Comparison of ENCODE assay signal across 9 cellular contexts in genomic region chrX:53831662-53832635, GRCh38.
DNase-seq lines count a peak whose midpoint lies in the region; ATAC-seq, FAIRE-seq and TF ChIP-seq lines count a peak whose summit lies in the region.
"Had no signal": no experiment of that assay in that cellular context is flagged by ENCODE, and none has a peak within 500 bp of the region (broad histone marks: within the 10 kb centered on the region; RNA-seq: fewer than 3 reads in every experiment).

No MANE protein-coding gene starts in this region.

- no peak for TF ChIP-seq POLR2A in K562 (conservative IDR thresholded peaks at IDR 0.05)
- no peak for TF ChIP-seq POLR2A in gastroesophageal sphincter (IDR thresholded peaks at IDR 0.05)

- H3K36me3 ChIP-seq in CD4-positive, alpha-beta memory T cell (ENCODE audit: insufficient read depth, low read length), result no peaks in the 10 kb centered on the region
- no peaks in the 10 kb centered on the region for H3K36me3 ChIP-seq in K562 (ENCODE audit: control insufficient read depth, insufficient read depth, low read length)
- H3K36me3 ChIP-seq in lung (ENCODE audit: control insufficient read depth in 2 of 2, insufficient read depth in 2 of 2, low read length in 2 of 2), result no peaks in the 10 kb centered on the region
- no peaks in the 10 kb centered on the region for H3K36me3 ChIP-seq in gastroesophageal sphincter
- H3K36me3 ChIP-seq: SJSA1 had no signal

- no peaks in the 10 kb centered on the region for H3K36me3 Mint-ChIP-seq in CD4-positive, alpha-beta memory T cell

- no peak overlapping the region for H3K9ac ChIP-seq in K562 (ENCODE audit: insufficient read depth in 1 of 2, low read depth in 2 of 2, low read length in 2 of 2)

- DNase-seq in CD4-positive, alpha-beta memory T cell, result peak; percentile 32 to 45 (median 38)
- DNase-seq in T follicular helper cell (ENCODE audit: low read depth) (peak; percentile 14), K562 (ENCODE audit: extremely low read depth in 1 of 4, low spot score in 3 of 4) (peak; percentile 13 to 38 (median 20)), lung (ENCODE audit: low spot score) (no peak)
- DNase-seq in stimulated activated naive CD4-positive, alpha-beta T cell treated with Interleukin-2 at 50 U/mL for 16 hours (lab: John Stamatoyannopoulos, UW), result peak; percentile 11

- no peaks in the 10 kb centered on the region for H3K27me3 Mint-ChIP-seq in CD4-positive, alpha-beta memory T cell

- POLR2A ChIA-PET in CD4-positive, alpha-beta memory T cell (lab: Charles Lee; ENCODE audit: partially characterized antibody), result interaction anchor here (1.0 kb wide), 2 partner anchors 117 to 153 kb away, joined by 3 to 4 read pairs; no protein-coding TSS in a partner anchor
- POLR2A ChIA-PET in K562 (lab: Yijun Ruan, JAX), result no interaction called here

- CTCF ChIA-PET in CD4-positive, alpha-beta memory T cell (lab: Charles Lee; ENCODE audit: partially characterized antibody), result interaction anchor here (1.3 to 2.9 kb wide), 4 partner anchors 146 to 156 kb away, joined by 4 to 18 read pairs (median 7); partner anchors contain the start of gene HUWE1
- CTCF ChIA-PET in K562 (lab: Yijun Ruan, JAX; ENCODE audit: low intra/inter-chr PET ratio), result interaction anchor here (0.6 kb wide), 1 partner anchor 123 kb away, joined by 5 read pairs; no protein-coding TSS in a partner anchor

- TF ChIP-seq CTCF in K562 (IDR thresholded peaks at IDR 0.05 in 2 of 3, conservative IDR thresholded peaks at IDR 0.05 in 1 of 3; ENCODE audit: insufficient read depth in 2 of 3, low read depth in 1 of 3, low read length in 3 of 3) (peak; percentile 45 to 56 (median 49); a peak in 4 of 6 replicates), lung (IDR thresholded peaks at IDR 0.05; ENCODE audit: control extremely low read depth, extremely low read depth) (peak; percentile 14), gastroesophageal sphincter (IDR thresholded peaks at IDR 0.05) (peak in 1 of 4 experiments; percentile 31)

- H3K4me1 Mint-ChIP-seq in CD4-positive, alpha-beta memory T cell, result peaks cover 2 to 6% (median 4%) of the 10 kb centered on the region in 4 donors

- H3K27ac Mint-ChIP-seq in CD4-positive, alpha-beta memory T cell, result peak overlapping the region in 1 of 7 donors; percentile 75

- H3K79me2 ChIP-seq in K562 (ENCODE audit: control insufficient read depth, insufficient read depth, low read length), result no peaks in the 10 kb centered on the region

- TF ChIP-seq EP300 in Ishikawa (IDR thresholded peaks at IDR 0.05; ENCODE audit: borderline replicate concordance) (no peak), K562 (IDR thresholded peaks at IDR 0.05; ENCODE audit: low read length) (no peak), gastroesophageal sphincter (IDR thresholded peaks at IDR 0.05) (no peak)

- H3K9me3 Mint-ChIP-seq in CD4-positive, alpha-beta memory T cell, result no peaks in the 10 kb centered on the region

- TF ChIP-seq RAD21 in Ishikawa (IDR thresholded peaks at IDR 0.05; ENCODE audit: low read depth) (peak; percentile 69), K562 (CRISPR knock-in tag; conservative IDR thresholded peaks at IDR 0.05 in 1 of 2, IDR thresholded peaks at IDR 0.05 in 1 of 2) (peak; percentile 52 to 67)

- no peak overlapping the region for H3K27ac ChIP-seq in CD4-positive, alpha-beta memory T cell (ENCODE audit: low read depth, low read length)
- H3K27ac ChIP-seq in K562 (ENCODE audit: extremely low read depth, low read depth, low read length) (no peak overlapping the region), lung (ENCODE audit: low read depth in 1 of 2, low read length in 1 of 2) (no peak overlapping the region), gastroesophageal sphincter (no peak overlapping the region)
- H3K27ac ChIP-seq: SJSA1 had no signal

- no peak for FAIRE-seq in K562 (lab: Jason Lieb, UNC)

- no peaks in the 10 kb centered on the region for H4K20me1 ChIP-seq in K562 (replicated peaks; ENCODE audit: control insufficient read depth, insufficient read depth, low read length)

- in situ Hi-C loops in K562 (cut with MboI), result no loop called here

- WGBS in K562 (ENCODE audit: insufficient coverage, low coverage, missing lambda C conversion rate), result 0% methylated on average over 6 of the region's 8 CpGs
- WGBS in lung, 2 donors, result 40 to 46% methylated on average over 8 of the region's 8 CpGs
- WGBS in gastroesophageal sphincter (ENCODE audit: low coverage in 1 of 2), 2 donors, result 33 to 44% methylated on average over 7 of the region's 8 CpGs

- no peaks in the 10 kb centered on the region for H3K27me3 ChIP-seq in CD4-positive, alpha-beta memory T cell (ENCODE audit: insufficient read depth, low read length)
- no peaks in the 10 kb centered on the region for H3K27me3 ChIP-seq in K562 (ENCODE audit: control insufficient read depth in 2 of 2, insufficient read depth in 2 of 2, low read length in 2 of 2)
- no peaks in the 10 kb centered on the region for H3K27me3 ChIP-seq in lung (ENCODE audit: control insufficient read depth, insufficient read depth)
- H3K27me3 ChIP-seq in gastroesophageal sphincter, result no peaks in the 10 kb centered on the region
- H3K27me3 ChIP-seq: SJSA1 had no signal

- no peak overlapping the region for H3K4me3 Mint-ChIP-seq in CD4-positive, alpha-beta memory T cell

- no peak overlapping the region for H2AFZ ChIP-seq in K562 (ENCODE audit: low read depth, low read length)

- no peak overlapping the region for H3K4me3 ChIP-seq in CD4-positive, alpha-beta memory T cell (ENCODE audit: low read length in 2 of 2)
- H3K4me3 ChIP-seq in K562, result no peak overlapping the region
- H3K4me3 ChIP-seq in lung, result no peak overlapping the region
- H3K4me3 ChIP-seq in gastroesophageal sphincter, result no peak overlapping the region
- H3K4me3 ChIP-seq: SJSA1 had no signal

- no peaks in the 10 kb centered on the region for H3K4me1 ChIP-seq in CD4-positive, alpha-beta memory T cell (ENCODE audit: insufficient read depth, low read length)
- H3K4me1 ChIP-seq in K562 (replicated peaks in 1 of 2; ENCODE audit: control insufficient read depth in 2 of 2, insufficient read depth in 2 of 2, low read length in 2 of 2) (no peaks in the 10 kb centered on the region), lung (ENCODE audit: control insufficient read depth in 2 of 2, insufficient read depth in 2 of 2, low read length in 2 of 2) (no peaks in the 10 kb centered on the region), gastroesophageal sphincter (no peaks in the 10 kb centered on the region)
- H3K4me1 ChIP-seq: SJSA1 had no signal

- H3K9me1 ChIP-seq in K562 (ENCODE audit: control insufficient read depth, insufficient read depth, low read length), result no peaks in the 10 kb centered on the region

- H3K4me2 ChIP-seq in K562 (ENCODE audit: insufficient read depth, low read length), result no peak overlapping the region

- no peaks in the 10 kb centered on the region for H3K9me3 ChIP-seq in CD4-positive, alpha-beta memory T cell (ENCODE audit: control insufficient read depth in 1 of 2, low read length in 2 of 2)
- H3K9me3 ChIP-seq in K562 (replicated peaks; ENCODE audit: control insufficient read depth, insufficient read depth, low read depth, low read length) (no peaks in the 10 kb centered on the region), lung (ENCODE audit: control insufficient read depth in 2 of 2, insufficient read depth in 1 of 2, low read length in 1 of 2) (peaks cover 0 to 2% of the 10 kb centered on the region in 2 donors), gastroesophageal sphincter (no peaks in the 10 kb centered on the region)
- H3K9me3 ChIP-seq: SJSA1 had no signal

- intact Hi-C loops in CD4-positive, alpha-beta memory T cell (cut with micrococcal nuclease), result loop anchor here (1.0 to 5.0 kb wide), 4 partner anchors 116 to 520 kb away; no protein-coding TSS in a partner anchor
- intact Hi-C loops in K562 (cut with micrococcal nuclease), result loop anchor here (5.0 to 10.0 kb wide), 2 partner anchors 150 to 517 kb away; no protein-coding TSS in a partner anchor

- BruUV-seq in K562 (replicated peaks; lab: Mats Ljungman, UMichigan), result no TSS peak

- ATAC-seq in GM18868 (IDR thresholded peaks at IDR 0.05; ENCODE audit: unreplicated experiment), result peak; percentile 68
- peak; percentile 90 for ATAC-seq in K562
- no peak for ATAC-seq in lung (ENCODE audit: insufficient read depth, low FRiP score)
- no peak for ATAC-seq in gastroesophageal sphincter

TF ChIP-seq in Ishikawa, 13 proteins besides CTCF, POLR2A, EP300 and RAD21 (continues in another document):
- TF ChIP-seq YY1 (IDR thresholded peaks at IDR 0.05; ENCODE audit: low read depth), result no peak
- TF ChIP-seq TAF1 (IDR thresholded peaks at IDR 0.05; ENCODE audit: low read depth), result no peak

TF ChIP-seq in K562, 482 proteins besides CTCF, POLR2A, EP300 and RAD21 (continues in another document):
- no peak for TF ChIP-seq GATA2 (CRISPR knock-in tag; IDR thresholded peaks at IDR 0.05)
- no peak for TF ChIP-seq MED1 (CRISPR knock-in tag; IDR thresholded peaks at IDR 0.05; ENCODE audit: borderline replicate concordance)
- no peak for TF ChIP-seq UBTF (IDR thresholded peaks at IDR 0.05; ENCODE audit: borderline replicate concordance in 1 of 2, low read depth in 2 of 2, low read length in 2 of 2)

Comparison
In these comparisons a context has a peak if more than half of its experiments do, and no peak if none do; other contexts are left out.
1. ATAC-seq: peak in GM18868 (single experiment) and K562 (single experiment); none in lung (single experiment) and gastroesophageal sphincter (single experiment).